22 cellular contexts compared by ENCODE assay signal in the genomic region with DNA sequence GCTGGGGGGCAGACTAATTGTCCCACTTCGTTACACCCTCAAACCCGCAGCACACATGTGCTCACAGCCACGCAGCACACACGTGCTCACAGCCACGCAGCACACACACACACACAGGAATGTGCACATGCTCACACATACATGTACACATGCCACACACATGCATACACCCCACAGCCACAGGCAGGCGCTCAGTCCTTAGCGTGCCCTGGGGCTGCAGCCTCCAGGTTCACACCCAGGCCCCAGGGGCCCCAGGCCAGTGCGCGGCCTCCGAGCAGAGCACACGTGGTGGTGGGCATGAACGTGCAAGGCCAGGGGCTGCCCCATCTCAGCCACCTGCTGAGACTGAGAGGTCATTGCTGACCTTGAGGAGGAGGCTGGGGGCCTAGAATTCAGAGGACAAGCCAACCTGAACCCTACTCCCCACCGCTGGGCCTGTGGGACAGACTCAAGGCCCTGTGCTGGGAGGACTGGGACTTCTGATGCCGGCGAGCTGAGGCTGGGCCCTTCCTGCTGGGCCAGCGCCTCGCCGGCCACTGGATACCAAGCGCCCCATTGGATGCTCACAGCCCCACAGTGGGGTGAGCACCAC. TPM values are rescaled to one million over a fixed set of nuclear protein-coding genes. Genes with fewer than 3 reads are reported as not detected.
DNase-seq lines count a peak whose midpoint lies in the region; ATAC-seq and TF ChIP-seq lines count a peak whose summit lies in the region.
"Had no signal": no experiment of that assay in that cellular context is flagged by ENCODE, and none has a peak within 500 bp of the region (broad histone marks: within the 10 kb centered on the region; RNA-seq: fewer than 3 reads in every experiment).

No MANE protein-coding gene starts in this region.

- no peak overlapping the region for H2BK5ac ChIP-seq in H9 (ENCODE audit: insufficient read length, low read length)

- no peak overlapping the region for H3K27ac ChIP-seq in H9 (ENCODE audit: insufficient read length, low read depth, low read length)
- peak overlapping the region; percentile 62 for H3K27ac ChIP-seq in muscle layer of colon (ENCODE audit: low read depth, low read length)
- peak overlapping the region; percentile 1 for H3K27ac ChIP-seq in suprapubic skin
- no peak overlapping the region for H3K27ac ChIP-seq in body of pancreas
- H3K27ac ChIP-seq: psoas muscle had no signal

- TF ChIP-seq POLR2A in suprapubic skin (IDR thresholded peaks at IDR 0.05) (no peak), body of pancreas (IDR thresholded peaks at IDR 0.05) (no peak)

- peaks cover 4% of the 10 kb centered on the region for H3K23me2 ChIP-seq in H9 (ENCODE audit: insufficient read length, low read depth, low read length, poor library complexity, severe bottlenecking)

- H3K27me3 Mint-ChIP-seq in H9 (ENCODE audit: low read depth) (peaks cover 5% of the 10 kb centered on the region), chondrocyte (ENCODE audit: low read depth) (no peaks in the 10 kb centered on the region)

- H3K9me3 Mint-ChIP-seq in H9 = no peaks in the 10 kb centered on the region
- H3K9me3 Mint-ChIP-seq in chondrocyte (ENCODE audit: low read depth) = no peaks in the 10 kb centered on the region
- H3K9me3 Mint-ChIP-seq: activated naive CD8-positive, alpha-beta T cell treated with anti-CD3 and anti-CD28 coated beads, Interleukin-2, amount 10 ng/mL, durations not matched to agents 7 days and 5 days; immature natural killer cell; naive thymus-derived CD8-positive, alpha-beta T cell; stimulated activated effector memory CD8-positive, alpha-beta T cell treated with anti-CD3 and anti-CD28 coated beads, Interleukin-12 subunit alpha, Interleukin-12 subunit beta, amount 100 ng/mL, for 72 hours; T-helper 1 cell treated with Interleukin-12 subunit alpha and Interleukin-12 subunit beta and Interleukin-4 antibody, amounts not matched to agents 30 μg/mL and 1 μg/mL, for 36 hours had no signal

- H3K4me3 ChIP-seq in muscle layer of colon (ENCODE audit: low read depth in 1 of 2, low read length in 2 of 2) (no peak overlapping the region), suprapubic skin (no peak overlapping the region), body of pancreas (no peak overlapping the region)
- H3K4me3 ChIP-seq: GM12878, heart left ventricle, psoas muscle had no signal

- H3K4me2 ChIP-seq in H9 (ENCODE audit: insufficient read depth, insufficient read length, low read length) = no peak overlapping the region

- H3K18ac ChIP-seq in H9 (ENCODE audit: insufficient read length, low read depth, low read length) = peak overlapping the region; percentile 81

- no peak overlapping the region for H3K56ac ChIP-seq in H9 (ENCODE audit: insufficient read length, low read depth, low read length)

- no peaks in the 10 kb centered on the region for H3K79me1 ChIP-seq in H9 (ENCODE audit: insufficient read depth, low read depth, low read length, poor library complexity, severe bottlenecking)

- no peak for TF ChIP-seq CTCF in H9 (conservative IDR thresholded peaks at IDR 0.05)
- no peak for TF ChIP-seq CTCF in chondrocyte (IDR thresholded peaks at IDR 0.05)
- no peak for TF ChIP-seq CTCF in suprapubic skin (IDR thresholded peaks at IDR 0.05)
- TF ChIP-seq CTCF in body of pancreas (IDR thresholded peaks at IDR 0.05) = no peak

- ATAC-seq in GM18498 (IDR thresholded peaks at IDR 0.05; ENCODE audit: unreplicated experiment) = no peak
- no peak for ATAC-seq in body of pancreas
- ATAC-seq: activated CD8-positive, alpha-beta T cell treated with anti-CD3 and anti-CD28 coated beads, Interleukin-2, amount 10 ng/mL, durations not matched to agents 7 days and 5 days; GM12878; naive thymus-derived CD8-positive, alpha-beta T cell; stimulated activated effector memory CD8-positive, alpha-beta T cell treated with anti-CD3 and anti-CD28 coated beads, Interleukin-12 subunit alpha, Interleukin-12 subunit beta, amount 100 ng/mL, for 72 hours had no signal

- no peak overlapping the region for H2BK120ac ChIP-seq in H9 (ENCODE audit: low read depth, low read length, poor library complexity, severe bottlenecking)

- no peak overlapping the region for H2AFZ ChIP-seq in H9 (ENCODE audit: low read length)

- peak overlapping the region; percentile 66; the same call in 1 of the 2 replicates for H3K14ac ChIP-seq in H9 (ENCODE audit: insufficient read depth, low read length)

- H3K4ac ChIP-seq in H9 (ENCODE audit: low read depth, low read length) = no peak overlapping the region

- H4K5ac ChIP-seq in H9 (ENCODE audit: insufficient read length, low read depth, low read length) = no peak overlapping the region

- DNase-seq in H9 (no peak), chondrocyte (ENCODE audit: low spot score) (peak; percentile 83), suprapubic skin (ENCODE audit: low spot score in 2 of 2) (peak in 1 of 2 donors; percentile 58), NCI-H1694 treated with DMSO at 0.1 percent for 48 hours (lab: John Stamatoyannopoulos, UW) (no peak), body of pancreas (no peak)
- DNase-seq: activated CD8-positive, alpha-beta T cell treated with anti-CD3 and anti-CD28 coated beads, Interleukin-2, amount 10 ng/mL, durations not matched to agents 7 days and 5 days; activated naive CD8-positive, alpha-beta T cell treated with anti-CD3 and anti-CD28 coated beads, Interleukin-2, amount 10 ng/mL, durations not matched to agents 7 days and 5 days; GF-D8; immature natural killer cell; Kasumi-1; mammary epithelial cell; NCI-H2107; NCI-H524; SIG-M5 had no signal

- H3K9ac ChIP-seq in H9 (ENCODE audit: extremely low read depth, insufficient read length, low read length) (no peak overlapping the region), muscle layer of colon (ENCODE audit: low read length) (no peak overlapping the region)

- no peak overlapping the region for H2BK12ac ChIP-seq in H9 (ENCODE audit: insufficient read length, low read depth, low read length)

- no peak for TF ChIP-seq EP300 in suprapubic skin (IDR thresholded peaks at IDR 0.05)

- no peak overlapping the region for H2BK20ac ChIP-seq in H9 (ENCODE audit: low read depth, low read length, poor library complexity, severe bottlenecking)

- no peak overlapping the region for H3K23ac ChIP-seq in H9 (ENCODE audit: insufficient read length, low read depth, low read length)

- no peak overlapping the region for H2AK5ac ChIP-seq in H9 (ENCODE audit: insufficient read length, low read length)

- no peak overlapping the region for H3K4me3 Mint-ChIP-seq in H9
- H3K4me3 Mint-ChIP-seq in chondrocyte (ENCODE audit: unreplicated experiment) = no peak overlapping the region
- H3K4me3 Mint-ChIP-seq: activated CD8-positive, alpha-beta T cell treated with anti-CD3 and anti-CD28 coated beads, Interleukin-2, amount 10 ng/mL, durations not matched to agents 7 days and 5 days; activated naive CD8-positive, alpha-beta T cell treated with anti-CD3 and anti-CD28 coated beads, Interleukin-2, amount 10 ng/mL, durations not matched to agents 7 days and 5 days; immature natural killer cell; naive thymus-derived CD8-positive, alpha-beta T cell; stimulated activated effector memory CD8-positive, alpha-beta T cell treated with anti-CD3 and anti-CD28 coated beads, Interleukin-12 subunit alpha, Interleukin-12 subunit beta, amount 100 ng/mL, for 72 hours; T-helper 1 cell treated with Interleukin-12 subunit alpha and Interleukin-12 subunit beta and Interleukin-4 antibody, amounts not matched to agents 30 μg/mL and 1 μg/mL, for 36 hours had no signal

- no peak overlapping the region for H3T11ph ChIP-seq in H9 (ENCODE audit: low read length)

- intact Hi-C loops in body of pancreas (cut with DNase I) = no loop called here

- no peaks in the 10 kb centered on the region for H3K79me2 ChIP-seq in H9 (ENCODE audit: insufficient read depth, low read length)

- H3K36me3 Mint-ChIP-seq in H9 (ENCODE audit: insufficient read depth in 1 of 3, low read depth in 3 of 3) (no peaks in the 10 kb centered on the region), chondrocyte (ENCODE audit: low read depth) (no peaks in the 10 kb centered on the region)
- H3K36me3 Mint-ChIP-seq: activated naive CD8-positive, alpha-beta T cell treated with anti-CD3 and anti-CD28 coated beads, Interleukin-2, amount 10 ng/mL, durations not matched to agents 7 days and 5 days; immature natural killer cell; naive thymus-derived CD8-positive, alpha-beta T cell; stimulated activated effector memory CD8-positive, alpha-beta T cell treated with anti-CD3 and anti-CD28 coated beads, Interleukin-12 subunit alpha, Interleukin-12 subunit beta, amount 100 ng/mL, for 72 hours had no signal

- WGBS in H9 (ENCODE audit: extremely low coverage, insufficient read length, low lambda C conversion rate) = no CpG with 5 or more reads among the region's 19 CpGs
- WGBS in suprapubic skin = 86% methylated on average over 4 of the region's 19 CpGs
- WGBS in body of pancreas, 2 donors = 84 to 93% methylated on average over 3 to 19 of the region's 19 CpGs

- no peak overlapping the region for H4K91ac ChIP-seq in H9 (ENCODE audit: insufficient read length, low read depth, low read length)

- H3K36me3 ChIP-seq in muscle layer of colon (ENCODE audit: insufficient read depth, low read length) (no peaks in the 10 kb centered on the region), suprapubic skin (no peaks in the 10 kb centered on the region), body of pancreas (replicated peaks in 1 of 2; ENCODE audit: insufficient read depth in 1 of 2, low read depth in 2 of 2) (no peaks in the 10 kb centered on the region)

- H4K20me1 ChIP-seq in H9 (ENCODE audit: control insufficient read depth, insufficient read depth, insufficient read length) = no peaks in the 10 kb centered on the region

- H4K8ac ChIP-seq in H9 (replicated peaks; ENCODE audit: insufficient read length, low read depth, low read length) = no peak overlapping the region

- H3K27me3 ChIP-seq in H9 (ENCODE audit: insufficient read depth, low read length) (no peaks in the 10 kb centered on the region), muscle layer of colon (ENCODE audit: control insufficient read depth in 1 of 2, insufficient read depth in 2 of 2, low read length in 2 of 2) (no peaks in the 10 kb centered on the region), suprapubic skin (no peaks in the 10 kb centered on the region), body of pancreas (no peaks in the 10 kb centered on the region)
- H3K27me3 ChIP-seq: heart left ventricle had no signal

- H3K4me1 ChIP-seq in H9 (ENCODE audit: insufficient read depth, low read length) (no peaks in the 10 kb centered on the region; the same call in 1 of the 2 replicates), muscle layer of colon (ENCODE audit: insufficient read depth, low read length) (peaks cover 88% of the 10 kb centered on the region), suprapubic skin (peaks cover 85% of the 10 kb centered on the region), body of pancreas (peaks cover 42% of the 10 kb centered on the region)

- H3K4me1 Mint-ChIP-seq in H9 (peaks cover 12 to 23% of the 10 kb centered on the region in 2 experiments), chondrocyte (ENCODE audit: low read depth) (peaks cover 26% of the 10 kb centered on the region)
- H3K4me1 Mint-ChIP-seq: activated naive CD8-positive, alpha-beta T cell treated with anti-CD3 and anti-CD28 coated beads, Interleukin-2, amount 10 ng/mL, durations not matched to agents 7 days and 5 days; stimulated activated effector memory CD8-positive, alpha-beta T cell treated with anti-CD3 and anti-CD28 coated beads, Interleukin-12 subunit alpha, Interleukin-12 subunit beta, amount 100 ng/mL, for 72 hours had no signal

- 0 out of 2 replicates have a peak overlapping the region, but pooled peaks have one; percentile 15 for H2BK15ac ChIP-seq in H9 (ENCODE audit: low read depth, low read length)

- H3K9me3 ChIP-seq in H9 (ENCODE audit: control insufficient read depth, low read depth, low read length) = no peaks in the 10 kb centered on the region
- no peaks in the 10 kb centered on the region for H3K9me3 ChIP-seq in muscle layer of colon (ENCODE audit: low read length)
- no peaks in the 10 kb centered on the region for H3K9me3 ChIP-seq in suprapubic skin
- H3K9me3 ChIP-seq in body of pancreas = no peaks in the 10 kb centered on the region
- H3K9me3 ChIP-seq: heart left ventricle, psoas muscle had no signal

- no peak overlapping the region; a peak in 1 of 7 replicates for H3K27ac Mint-ChIP-seq in H9
- no peak overlapping the region for H3K27ac Mint-ChIP-seq in chondrocyte (ENCODE audit: unreplicated experiment)
- H3K27ac Mint-ChIP-seq: activated CD8-positive, alpha-beta T cell treated with anti-CD3 and anti-CD28 coated beads, Interleukin-2, amount 10 ng/mL, durations not matched to agents 7 days and 5 days; activated naive CD8-positive, alpha-beta T cell treated with anti-CD3 and anti-CD28 coated beads, Interleukin-2, amount 10 ng/mL, durations not matched to agents 7 days and 5 days; immature natural killer cell; stimulated activated effector memory CD8-positive, alpha-beta T cell treated with anti-CD3 and anti-CD28 coated beads, Interleukin-12 subunit alpha, Interleukin-12 subunit beta, amount 100 ng/mL, for 72 hours; T-helper 1 cell treated with Interleukin-12 subunit alpha and Interleukin-12 subunit beta and Interleukin-4 antibody, amounts not matched to agents 30 μg/mL and 1 μg/mL, for 36 hours had no signal

RNA-seq across cellular contexts. Expression of gene TRMT61A, which starts 15.7 kb away (rescaled TPM):
- total RNA-seq in H9 (2021) = 21.9 and 22.2 TPM in 2 replicates
- total RNA-seq in chondrocyte = 9.9 to 10.3 TPM (median 10.0 TPM) in 3 replicates
- 10 to 100 TPM; 15.9 to 21.9 (median 18.5) TPM for total RNA-seq in suprapubic skin
- 10 to 100 TPM in 1 of 2 donors, 1 to 10 TPM in 1; 7.9 to 10.4 TPM for total RNA-seq in body of pancreas

RNA-seq across cellular contexts. Expression of gene BAG5, which starts 17.7 kb away (rescaled TPM):
- total RNA-seq in H9 (2021) = 38.0 and 40.9 TPM in 2 replicates
- 22.6 to 25.7 TPM (median 23.2 TPM) in 3 replicates for total RNA-seq in chondrocyte
- 10 to 100 TPM; 30.2 to 55.1 (median 39.9) TPM for total RNA-seq in suprapubic skin
- 10 to 100 TPM in 1 of 2 donors, 1 to 10 TPM in 1; 9.9 to 11.9 TPM for total RNA-seq in body of pancreas

RNA-seq across cellular contexts. Expression of gene COA8, which starts 18.0 kb away (rescaled TPM):
- 43.2 and 45.5 TPM in 2 replicates for total RNA-seq in H9 (2021)
- 39.1 to 51.9 TPM (median 50.7 TPM) in 3 replicates for total RNA-seq in chondrocyte
- 10 to 100 TPM; 17.1 to 30.3 (median 21.9) TPM for total RNA-seq in suprapubic skin
- 10 to 100 TPM; 15.2 to 32.2 TPM for total RNA-seq in body of pancreas

RNA-seq across cellular contexts. Expression of gene CKB, which starts 22.1 kb away (rescaled TPM):
- 517 and 546 TPM in 2 replicates for total RNA-seq in H9 (2021)
- total RNA-seq in chondrocyte = 81.0 to 141 TPM (median 139 TPM) in 3 replicates
- 100 to 1,000 TPM; 107 to 172 (median 128) TPM for total RNA-seq in suprapubic skin
- 100 to 1,000 TPM in 1 of 2 donors, 10 to 100 TPM in 1; 92.1 to 146 TPM for total RNA-seq in body of pancreas

Comparison
In these comparisons a context has a peak if more than half of its experiments do, and no peak if none do; other contexts are left out.
1. H3K27ac ChIP-seq: peak in muscle layer of colon (single experiment) and suprapubic skin (single experiment); none in H9 (single experiment) and body of pancreas (0 of 4).